Comparison of ENCODE assay signal across 10 cellular contexts in the genomic region with DNA sequence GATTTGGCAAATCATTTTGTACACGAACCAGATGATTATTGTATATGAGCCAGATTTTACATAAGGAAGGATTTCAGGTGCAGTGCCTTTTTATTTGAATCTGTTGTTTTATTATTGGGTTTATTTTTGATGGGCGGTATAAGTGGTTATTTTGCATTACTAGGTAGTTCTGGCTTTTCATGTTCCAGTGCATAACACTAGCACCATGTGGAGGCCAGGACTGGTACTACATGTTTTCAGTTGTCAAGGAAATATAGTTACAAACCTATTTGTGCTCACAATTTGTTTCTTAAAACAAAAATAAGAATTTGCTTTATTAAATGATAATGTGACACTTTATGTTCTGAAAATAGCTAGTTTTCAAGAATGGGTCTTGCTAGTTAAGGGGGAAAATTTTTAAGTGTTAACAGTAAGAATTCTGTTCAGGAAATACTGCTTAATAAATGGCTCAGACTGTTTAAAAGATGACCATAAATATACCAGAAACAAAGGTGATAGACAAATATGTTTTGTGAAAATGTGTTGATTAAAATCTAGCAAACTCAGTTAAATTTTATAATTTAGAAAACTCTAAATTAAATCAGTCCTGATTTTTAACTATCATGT. TPM values are rescaled to one million over a fixed set of nuclear protein-coding genes. Genes with fewer than 3 reads are reported as not detected.
A peak's percentile ranks its signal among the peaks of the same experiment; 100 is the strongest.
DNase-seq lines count a peak whose midpoint lies in the region; ATAC-seq, FAIRE-seq and TF ChIP-seq lines count a peak whose summit lies in the region.
"Had no signal": no experiment of that assay in that cellular context is flagged by ENCODE, and none has a peak within 500 bp of the region (broad histone marks: within the 10 kb centered on the region; RNA-seq: fewer than 3 reads in every experiment).

No MANE protein-coding gene starts in this region.

- no peak overlapping the region for H4K5ac ChIP-seq in H1 (ENCODE audit: insufficient read length, low read depth, low read length)

- peaks cover 0 to 2% of the 10 kb centered on the region in 2 donors for H3K36me3 Mint-ChIP-seq in activated T-cell treated with anti-CD3 and anti-CD28 coated beads, Interleukin-2, amount 50 U/mL, for 72 hours (ENCODE audit: insufficient read depth in 2 of 2)
- H3K36me3 Mint-ChIP-seq: IgD-negative memory B cell, memory B cell had no signal

- no peak for TF ChIP-seq EP300 in H1 (IDR thresholded peaks at IDR 0.05; ENCODE audit: borderline replicate concordance in 1 of 2, low read depth in 2 of 2, low read length in 2 of 2)

- H2BK12ac ChIP-seq in H1 (ENCODE audit: low read depth, low read length), result no peak overlapping the region

- DNase-seq in NCI-H82 (lab: John Stamatoyannopoulos, UW), result peak; percentile 67
- no peak for DNase-seq in H1 (ENCODE audit: low read depth in 1 of 2, low spot score in 2 of 2)
- no peak for DNase-seq in osteoblast (ENCODE audit: insufficient read length, low spot score, missing footprints)
- DNase-seq in activated T-cell treated with anti-CD3 and anti-CD28 coated beads, Interleukin-2, amount 50 U/mL, for 72 hours, result no peak

- no peak overlapping the region for H4K91ac ChIP-seq in H1 (replicated peaks; ENCODE audit: insufficient read length, low read length)

- no peak overlapping the region for H3K27ac Mint-ChIP-seq in activated T-cell treated with anti-CD3 and anti-CD28 coated beads, Interleukin-2, amount 50 U/mL, for 72 hours
- H3K27ac Mint-ChIP-seq: IgD-negative memory B cell, memory B cell had no signal

- no peak overlapping the region for H3K18ac ChIP-seq in H1 (ENCODE audit: extremely low read depth, low read length)

- H3K27me3 Mint-ChIP-seq in activated T-cell treated with anti-CD3 and anti-CD28 coated beads, Interleukin-2, amount 50 U/mL, for 72 hours (ENCODE audit: low read depth), result no peaks in the 10 kb centered on the region
- H3K27me3 Mint-ChIP-seq: IgD-negative memory B cell, memory B cell had no signal

- H3K27ac ChIP-seq in C4-2B (no peak overlapping the region), H1 (ENCODE audit: low read depth, low read length) (no peak overlapping the region), osteoblast (ENCODE audit: low read depth, low read length) (no peak overlapping the region)

- CTCF ChIA-PET in H1 (lab: Charles Lee; ENCODE audit: partially characterized antibody), result interaction anchor here (0.5 to 1.9 kb wide), 18 partner anchors 11 to 1349 kb away, joined by 3 to 6 read pairs (median 3); no protein-coding TSS in a partner anchor

- H3K4me2 ChIP-seq in H1 (ENCODE audit: insufficient read depth in 1 of 2, low read depth in 2 of 2, low read length in 2 of 2) (no peak overlapping the region), osteoblast (ENCODE audit: insufficient read depth, low read length) (no peak overlapping the region)

- no peaks in the 10 kb centered on the region for H3K79me1 ChIP-seq in H1 (ENCODE audit: low read depth, low read length)

- WGBS in H1 (ENCODE audit: extremely low coverage in 1 of 2, insufficient coverage in 1 of 2, insufficient read length in 1 of 2, insufficient replicate concordance in 2 of 2, low coverage in 1 of 2, low lambda C conversion rate in 2 of 2, missing lambda C conversion rate in 1 of 2), 2 experiments, result 18% methylated on average over 2 of the region's 2 CpGs; no CpG with 5 or more reads in 1 of the 2 experiments

- no peak overlapping the region for H3K14ac ChIP-seq in H1 (ENCODE audit: insufficient read length)

- H3K9me3 ChIP-seq in H1 (ENCODE audit: insufficient read depth in 2 of 2, low read depth in 1 of 2, low read length in 1 of 2), result no peaks in the 10 kb centered on the region
- no peaks in the 10 kb centered on the region for H3K9me3 ChIP-seq in osteoblast (ENCODE audit: low read depth, low read length)

- H3K4me3 ChIP-seq in H1 (ENCODE audit: extremely low read depth in 1 of 4, insufficient read depth in 2 of 4, low read depth in 3 of 4, low read length in 4 of 4), result no peak overlapping the region
- H3K4me3 ChIP-seq in osteoblast (ENCODE audit: insufficient read depth, low read length), result no peak overlapping the region

- H3K79me2 ChIP-seq in H1 (ENCODE audit: control insufficient read depth in 1 of 2, insufficient read depth in 2 of 2, low read length in 2 of 2), result no peaks in the 10 kb centered on the region
- H3K79me2 ChIP-seq in osteoblast (ENCODE audit: insufficient read depth, low read length), result no peaks in the 10 kb centered on the region

- no peak overlapping the region for H2BK15ac ChIP-seq in H1 (ENCODE audit: low read length)

- no peak overlapping the region for H2BK20ac ChIP-seq in H1 (ENCODE audit: low read length)

- H2BK120ac ChIP-seq in H1 (replicated peaks; ENCODE audit: low read depth, low read length), result no peak overlapping the region

- POLR2A ChIA-PET in H1 (lab: Charles Lee; ENCODE audit: partially characterized antibody), result no interaction called here

- ATAC-seq in GM18868 (IDR thresholded peaks at IDR 0.05; ENCODE audit: unreplicated experiment) (peak; percentile 94), HG03432 (IDR thresholded peaks at IDR 0.05; ENCODE audit: unreplicated experiment) (peak; percentile 90), GM19324 (IDR thresholded peaks at IDR 0.05; ENCODE audit: low FRiP score, unreplicated experiment) (no peak)
- no peak for ATAC-seq in activated T-cell treated with anti-CD3 and anti-CD28 coated beads, Interleukin-2, amount 50 U/mL, for 72 hours (replicated peaks in 1 of 2)

- no peak for TF ChIP-seq POLR2A in H1 (IDR thresholded peaks at IDR 0.05; ENCODE audit: control extremely low read depth in 1 of 2, low read depth in 2 of 2, low read length in 2 of 2)

- no peak overlapping the region for H2BK5ac ChIP-seq in H1 (ENCODE audit: low read depth, low read length)

- no peak overlapping the region for H3K56ac ChIP-seq in H1 (replicated peaks; ENCODE audit: insufficient read length, low read depth, low read length)

- H2AFZ ChIP-seq in H1 (ENCODE audit: low read length), result no peak overlapping the region
- H2AFZ ChIP-seq in osteoblast (ENCODE audit: low read length), result no peak overlapping the region

- peak; percentile 94 for TF ChIP-seq RAD21 in H1 (IDR thresholded peaks at IDR 0.05 in 1 of 2, conservative IDR thresholded peaks at IDR 0.05 in 1 of 2; ENCODE audit: low read depth in 2 of 2, low read length in 2 of 2)

- TF ChIP-seq CTCF in C4-2B (conservative IDR thresholded peaks at IDR 0.05) (peak; percentile 99), H1 (IDR thresholded peaks at IDR 0.05; ENCODE audit: control extremely low read depth in 1 of 3, insufficient read depth in 1 of 3, low read depth in 1 of 3, low read length in 3 of 3) (peak in 2 of 3 experiments; percentile 66 to 79; a peak in 3 of 4 replicates), osteoblast (IDR thresholded peaks at IDR 0.05; ENCODE audit: extremely low read depth, low read depth, low read length) (peak; percentile 83)

- H3K27me3 ChIP-seq in H1 (replicated peaks in 1 of 4; ENCODE audit: control insufficient read depth in 3 of 4, extremely low read depth in 1 of 4, insufficient read depth in 3 of 4, low read length in 3 of 4) (no peaks in the 10 kb centered on the region), osteoblast (ENCODE audit: insufficient read depth, low read length) (no peaks in the 10 kb centered on the region)

- H3K4me3 Mint-ChIP-seq in activated T-cell treated with anti-CD3 and anti-CD28 coated beads, Interleukin-2, amount 50 U/mL, for 72 hours, result no peak overlapping the region
- H3K4me3 Mint-ChIP-seq: IgD-negative memory B cell, memory B cell had no signal

- no peaks in the 10 kb centered on the region for H3K36me3 ChIP-seq in H1 (ENCODE audit: control insufficient read depth in 2 of 4, insufficient read depth in 4 of 4, low read length in 3 of 4)
- no peaks in the 10 kb centered on the region for H3K36me3 ChIP-seq in osteoblast (ENCODE audit: insufficient read depth, low read length)

- H4K8ac ChIP-seq in H1 (ENCODE audit: extremely low read depth, insufficient read depth, low read length), result no peak overlapping the region

- H4K20me1 ChIP-seq in H1 (replicated peaks in 1 of 2; ENCODE audit: control insufficient read depth in 1 of 2, insufficient read depth in 2 of 2, low read length in 2 of 2) (no peaks in the 10 kb centered on the region), osteoblast (ENCODE audit: insufficient read depth, low read length) (no peaks in the 10 kb centered on the region)

- no peak overlapping the region for H2AK5ac ChIP-seq in H1 (ENCODE audit: low read depth, low read length)

- H3K9ac ChIP-seq in H1 (replicated peaks in 1 of 4; ENCODE audit: extremely low read depth in 1 of 4, low read depth in 3 of 4, low read length in 3 of 4), result no peak overlapping the region

- H3K9me3 Mint-ChIP-seq in activated T-cell treated with anti-CD3 and anti-CD28 coated beads, Interleukin-2, amount 50 U/mL, for 72 hours, result peaks cover 0 to 6% of the 10 kb centered on the region in 2 donors

- no peaks in the 10 kb centered on the region for H3K23me2 ChIP-seq in H1 (ENCODE audit: low read depth, low read length)

- no peak overlapping the region for H3K23ac ChIP-seq in H1 (ENCODE audit: insufficient read length)

- no peak overlapping the region for H3K4ac ChIP-seq in H1 (replicated peaks; ENCODE audit: insufficient read length, low read depth, low read length)

- peak; percentile 88 for FAIRE-seq in H1 (lab: Jason Lieb, UNC)

- H3K4me1 Mint-ChIP-seq in activated T-cell treated with anti-CD3 and anti-CD28 coated beads, Interleukin-2, amount 50 U/mL, for 72 hours (ENCODE audit: low read depth), result no peaks in the 10 kb centered on the region
- H3K4me1 Mint-ChIP-seq: IgD-negative memory B cell, memory B cell had no signal

- H3K4me1 ChIP-seq in H1 (replicated peaks in 1 of 4; ENCODE audit: control insufficient read depth in 3 of 4, insufficient read depth in 4 of 4, low read length in 3 of 4) (no peaks in the 10 kb centered on the region), osteoblast (ENCODE audit: insufficient read depth, low read length) (no peaks in the 10 kb centered on the region)

TF ChIP-seq in H1, 55 proteins besides CTCF, POLR2A, EP300 and RAD21 (continues in another document):
- TF ChIP-seq SP2 (IDR thresholded peaks at IDR 0.05; ENCODE audit: low read length) (no peak), KDM4A (IDR thresholded peaks at IDR 0.05; ENCODE audit: low read depth, low read length, severe bottlenecking) (no peak), FOSL1 (IDR thresholded peaks at IDR 0.05; ENCODE audit: insufficient read depth, low read depth, low read length) (no peak), ASH2L (IDR thresholded peaks at IDR 0.05; ENCODE audit: low read length) (no peak)

RNA-seq across cellular contexts. Expression of gene SEMA3E, which starts 7.1 kb away (rescaled TPM):
- total RNA-seq in H1 (2021; fragmentation: NEBNext Ultra II Directional; extraction: Animal tissue kit (Norgen Biotek cat#: 25700)), result 0.93 and 1.9 TPM in 2 replicates
- 0.94 and 1.3 TPM in 2 replicates for polyA plus RNA-seq in H1 (2011; rRNA removed)
- 1.6 TPM for polyA plus RNA-seq in H1 (2011; cell fraction: cytosol; rRNA removed)
- 0.47 TPM for polyA plus RNA-seq in H1 (2011; cell fraction: nucleus; rRNA removed)
- 1.0 to 4.7 TPM (median 3.2 TPM) in 4 replicates for polyA plus RNA-seq in H1 (2012, experiment 1 of 2)
- 0.04 TPM for polyA plus RNA-seq in H1 (2012, experiment 2 of 2)
- polyA plus RNA-seq in H1 (2013, experiment 1 of 2), result 1.0 TPM
- 0.72 TPM for polyA plus RNA-seq in H1 (2013, experiment 2 of 2)
- polyA minus RNA-seq in H1 (2011; rRNA and poly(A)+ RNA removed), result 2.7 and 2.9 TPM in 2 replicates
- polyA minus RNA-seq in H1 (2011; cell fraction: cytosol; rRNA and poly(A)+ RNA removed), result 1.0 TPM
- polyA minus RNA-seq in H1 (2011; cell fraction: nucleus; rRNA and poly(A)+ RNA removed), result 2.0 TPM
- total RNA-seq in osteoblast, result 0.29 and 1.4 TPM in 2 replicates
- total RNA-seq in activated T-cell treated with anti-CD3 and anti-CD28 coated beads, Interleukin-2, amount 50 U/mL, for 72 hours, result not detected
- polyA plus RNA-seq: IgD-negative memory B cell had no signal

Comparison
In these comparisons a context has a peak if more than half of its experiments do, and no peak if none do; other contexts are left out.
1. ATAC-seq: peak in GM18868 (single experiment) and HG03432 (single experiment); none in activated T-cell treated with anti-CD3 and anti-CD28 coated beads, Interleukin-2, amount 50 U/mL, for 72 hours (0 of 2) and GM19324 (single experiment).
2. Peak in every context shown above with its lines, with median percentiles within 50 percentile points of each other: CTCF ChIP-seq.